In genomic region chr7:3066506-3066905, GRCh38 we compare ENCODE assay signal across 29 cellular contexts. TPM values are rescaled to one million over a fixed set of nuclear protein-coding genes. Genes with fewer than 3 reads are reported as not detected.
A peak's percentile ranks its signal among the peaks of the same experiment; 100 is the strongest.
DNase-seq lines count a peak whose midpoint lies in the region; ATAC-seq, FAIRE-seq and TF ChIP-seq lines count a peak whose summit lies in the region.
"Had no signal": no experiment of that assay in that cellular context is flagged by ENCODE, and none has a peak within 500 bp of the region (broad histone marks: within the 10 kb centered on the region; RNA-seq: fewer than 3 reads in every experiment).

No MANE protein-coding gene starts in this region.

- H3K4me1 Mint-ChIP-seq in activated naive CD4-positive, alpha-beta T cell treated with anti-CD3 and anti-CD28 coated beads, Interleukin-2, amount 50 U/mL, for 24 hours = peaks cover 91% of the 10 kb centered on the region
- H3K4me1 Mint-ChIP-seq in WTC11 = peaks cover 17% of the 10 kb centered on the region
- H3K4me1 Mint-ChIP-seq in stimulated activated naive CD8-positive, alpha-beta T cell treated with anti-CD3 and anti-CD28 coated beads, Interleukin-15, amount 100 ng/mL, for 72 hours = peaks cover 83% of the 10 kb centered on the region
- H3K4me1 Mint-ChIP-seq: mesothelial cell of epicardium had no signal

- peaks cover 8% of the 10 kb centered on the region for H3K36me3 Mint-ChIP-seq in activated naive CD4-positive, alpha-beta T cell treated with anti-CD3 and anti-CD28 coated beads, Interleukin-2, amount 50 U/mL, for 24 hours
- H3K36me3 Mint-ChIP-seq in WTC11 = peaks cover 10% of the 10 kb centered on the region
- H3K36me3 Mint-ChIP-seq: IgD-negative memory B cell, mesothelial cell of epicardium had no signal

- no peaks in the 10 kb centered on the region for H3K9me3 ChIP-seq in K562 (replicated peaks; ENCODE audit: control insufficient read depth, insufficient read depth, low read depth, low read length)
- H3K9me3 ChIP-seq: gastrocnemius medialis, SJCRH30, tibial artery had no signal

- TF ChIP-seq EP300 in K562 (IDR thresholded peaks at IDR 0.05; ENCODE audit: low read length) = no peak

- H3K9me1 ChIP-seq in K562 (ENCODE audit: control insufficient read depth, insufficient read depth, low read length) = no peaks in the 10 kb centered on the region

- DNase-seq in activated naive CD4-positive, alpha-beta T cell (lab: John Stamatoyannopoulos, UW) = no peak
- no peak for DNase-seq in WTC11 (ENCODE audit: low spot score)
- DNase-seq in K562 (ENCODE audit: extremely low read depth in 1 of 4, low spot score in 3 of 4) = no peak
- no peak for DNase-seq in stimulated activated naive CD8-positive, alpha-beta T cell treated with anti-CD3 and anti-CD28 coated beads, Interleukin-15, amount 100 ng/mL, for 72 hours
- DNase-seq in pons (ENCODE audit: low spot score) = no peak
- no peak for DNase-seq in hippocampal formation (lab: John Stamatoyannopoulos, UW)
- DNase-seq: activated CD8-positive, alpha-beta memory T cell treated with anti-CD3 and anti-CD28 coated beads for 24 hours; gastrocnemius medialis; GM23248; HFFc6; hypothalamus; left ventricle myocardium superior; NCI-H1105 treated with DMSO at 0.1 percent for 48 hours; NCI-H2029; right cardiac atrium; SJCRH30; stimulated activated CD4-positive, alpha-beta T cell treated with anti-CD3 and anti-CD28 coated beads, Interleukin-4, amount 100 ng/mL, for 1 hour; stomach; tibial artery had no signal

- CTCF ChIA-PET in WTC11 (lab: Charles Lee) = interaction anchor here (0.9 to 3.0 kb wide), 7 partner anchors 8 to 145 kb away, joined by 3 to 15 read pairs (median 7); no protein-coding TSS in a partner anchor
- CTCF ChIA-PET in K562 (lab: Yijun Ruan, JAX; ENCODE audit: low intra/inter-chr PET ratio) = interaction anchor here (0.7 to 1.7 kb wide), 2 partner anchors 88 to 179 kb away, joined by 3 to 11 read pairs; no protein-coding TSS in a partner anchor

- peak overlapping the region; percentile 27 for H3K4me3 Mint-ChIP-seq in activated naive CD4-positive, alpha-beta T cell treated with anti-CD3 and anti-CD28 coated beads, Interleukin-2, amount 50 U/mL, for 24 hours
- H3K4me3 Mint-ChIP-seq in WTC11 = no peak overlapping the region
- H3K4me3 Mint-ChIP-seq in stimulated activated naive CD8-positive, alpha-beta T cell treated with anti-CD3 and anti-CD28 coated beads, Interleukin-15, amount 100 ng/mL, for 72 hours = peak overlapping the region; percentile 78 to 83
- H3K4me3 Mint-ChIP-seq: HFFc6, mesothelial cell of epicardium had no signal

- H3K4me3 ChIP-seq in K562 = no peak overlapping the region
- H3K4me3 ChIP-seq: coronary artery, esophagus muscularis mucosa, gastrocnemius medialis, GM23248, SJCRH30, stomach, tibial artery had no signal

- H3K27me3 Mint-ChIP-seq in activated naive CD4-positive, alpha-beta T cell treated with anti-CD3 and anti-CD28 coated beads, Interleukin-2, amount 50 U/mL, for 24 hours = no peaks in the 10 kb centered on the region
- no peaks in the 10 kb centered on the region; the same call in 1 of the 2 replicates for H3K27me3 Mint-ChIP-seq in WTC11 (ENCODE audit: low read depth)
- H3K27me3 Mint-ChIP-seq in stimulated activated naive CD8-positive, alpha-beta T cell treated with anti-CD3 and anti-CD28 coated beads, Interleukin-15, amount 100 ng/mL, for 72 hours = no peaks in the 10 kb centered on the region
- H3K27me3 Mint-ChIP-seq: IgD-negative memory B cell had no signal

- H2AFZ ChIP-seq in K562 (ENCODE audit: low read depth, low read length) = no peak overlapping the region
- H2AFZ ChIP-seq: GM23248, parathyroid adenoma had no signal

- H3K4me1 ChIP-seq in K562 (replicated peaks in 1 of 2; ENCODE audit: control insufficient read depth in 2 of 2, insufficient read depth in 2 of 2, low read length in 2 of 2) = no peaks in the 10 kb centered on the region
- H3K4me1 ChIP-seq: esophagus muscularis mucosa, gastrocnemius medialis, parathyroid adenoma, SJCRH30, stomach had no signal

- no peaks in the 10 kb centered on the region for H3K36me3 ChIP-seq in K562 (ENCODE audit: control insufficient read depth, insufficient read depth, low read length)
- H3K36me3 ChIP-seq: esophagus muscularis mucosa, gastrocnemius medialis, SJCRH30, stomach, tibial artery had no signal

- H3K4me2 ChIP-seq in K562 (ENCODE audit: insufficient read depth, low read length) = no peak overlapping the region

- H3K9ac ChIP-seq in K562 (ENCODE audit: insufficient read depth in 1 of 2, low read depth in 2 of 2, low read length in 2 of 2) = no peak overlapping the region
- H3K9ac ChIP-seq: GM23248, parathyroid adenoma had no signal

- peak overlapping the region; percentile 71 for H3K27ac Mint-ChIP-seq in activated naive CD4-positive, alpha-beta T cell treated with anti-CD3 and anti-CD28 coated beads, Interleukin-2, amount 50 U/mL, for 24 hours
- no peak overlapping the region for H3K27ac Mint-ChIP-seq in WTC11
- peak overlapping the region in 1 of 2 donors; percentile 68 for H3K27ac Mint-ChIP-seq in stimulated activated naive CD8-positive, alpha-beta T cell treated with anti-CD3 and anti-CD28 coated beads, Interleukin-15, amount 100 ng/mL, for 72 hours
- H3K27ac Mint-ChIP-seq: HFFc6, mesothelial cell of epicardium had no signal

- BruUV-seq in K562 (replicated peaks; lab: Mats Ljungman, UMichigan) = no TSS peak

- in situ Hi-C loops in K562 (cut with MboI) = no loop called here

- peaks cover 0 to 28% of the 10 kb centered on the region in 2 experiments; a peak in 2 of 5 replicates for H3K27me3 ChIP-seq in K562 (ENCODE audit: control insufficient read depth in 2 of 2, insufficient read depth in 2 of 2, low read length in 2 of 2)
- H3K27me3 ChIP-seq: gastrocnemius medialis, SJCRH30 had no signal

- intact Hi-C loops in K562 (cut with micrococcal nuclease) = loop anchor here (10.0 kb wide), 1 partner anchor 202 kb away; no protein-coding TSS in a partner anchor

- no peaks in the 10 kb centered on the region for H4K20me1 ChIP-seq in K562 (replicated peaks; ENCODE audit: control insufficient read depth, insufficient read depth, low read length)

- no peak overlapping the region for H3K27ac ChIP-seq in K562 (ENCODE audit: extremely low read depth, low read depth, low read length)
- H3K27ac ChIP-seq: coronary artery, esophagus muscularis mucosa, gastrocnemius medialis, GM23248, parathyroid adenoma, SJCRH30, stomach, tibial artery had no signal

- TF ChIP-seq POLR2A in K562 (conservative IDR thresholded peaks at IDR 0.05) = no peak

- no peak for FAIRE-seq in K562 (lab: Jason Lieb, UNC)
- FAIRE-seq: G401.6, RCC 7860 had no signal

- 100% methylated on average over 1 of the region's 1 CpG for WGBS in K562 (ENCODE audit: insufficient coverage, low coverage, missing lambda C conversion rate)

- TF ChIP-seq CTCF in WTC11 (IDR thresholded peaks at IDR 0.05) (no peak), K562 (IDR thresholded peaks at IDR 0.05 in 2 of 3, conservative IDR thresholded peaks at IDR 0.05 in 1 of 3; ENCODE audit: insufficient read depth in 2 of 3, low read depth in 1 of 3, low read length in 3 of 3) (no peak)

- TF ChIP-seq RAD21 in K562 (CRISPR knock-in tag; conservative IDR thresholded peaks at IDR 0.05 in 1 of 2, IDR thresholded peaks at IDR 0.05 in 1 of 2) = no peak

- peaks cover 17% of the 10 kb centered on the region for H3K9me3 Mint-ChIP-seq in activated naive CD4-positive, alpha-beta T cell treated with anti-CD3 and anti-CD28 coated beads, Interleukin-2, amount 50 U/mL, for 24 hours
- H3K9me3 Mint-ChIP-seq in WTC11 = peaks cover 26% of the 10 kb centered on the region
- H3K9me3 Mint-ChIP-seq in stimulated activated naive CD8-positive, alpha-beta T cell treated with anti-CD3 and anti-CD28 coated beads, Interleukin-15, amount 100 ng/mL, for 72 hours = peaks cover 16 to 17% of the 10 kb centered on the region in 2 donors

- ATAC-seq in WTC11 = no peak
- no peak for ATAC-seq in K562
- no peak for ATAC-seq in stimulated activated naive CD8-positive, alpha-beta T cell treated with anti-CD3 and anti-CD28 coated beads, Interleukin-15, amount 100 ng/mL, for 72 hours
- no peak for ATAC-seq in HG02678 (IDR thresholded peaks at IDR 0.05; ENCODE audit: unreplicated experiment)
- ATAC-seq: gastrocnemius medialis, left ventricle myocardium superior, right cardiac atrium had no signal

- no peaks in the 10 kb centered on the region for H3K79me2 ChIP-seq in K562 (ENCODE audit: control insufficient read depth, insufficient read depth, low read length)
- H3K79me2 ChIP-seq: parathyroid adenoma had no signal

- POLR2A ChIA-PET in WTC11 (lab: Charles Lee) = no interaction called here
- POLR2A ChIA-PET in K562 (lab: Yijun Ruan, JAX) = no interaction called here

TF ChIP-seq in K562, 482 proteins besides CTCF, POLR2A, EP300 and RAD21 (continues in another document):
- peak; percentile 98 for TF ChIP-seq ZNF512 (tag; IDR thresholded peaks at IDR 0.05)

RNA-seq across cellular contexts. Expression of gene CARD11, which starts 22.8 kb away (rescaled TPM):
- 34.6 to 40.8 TPM (median 35.5 TPM) in 3 replicates for total RNA-seq in WTC11 (2021)
- 18.0 and 32.5 TPM in 2 replicates for total RNA-seq in K562 (2011; cell fraction: chromatin; rRNA removed; ENCODE audit: low replicate concordance)
- 12.6 and 18.2 TPM in 2 replicates for total RNA-seq in K562 (2011; cell fraction: nucleolus; rRNA removed)
- total RNA-seq in K562 (2011; cell fraction: nucleoplasm; rRNA removed) = 11.1 and 11.9 TPM in 2 replicates
- total RNA-seq in K562 (2014; rRNA removed) = 5.7 and 6.4 TPM in 2 replicates
- 2.4 and 3.1 TPM in 2 replicates for total RNA-seq in K562 (2014; rRNA removed; fragmentation: Illumina TruSeq; extraction: Trizol)
- total RNA-seq in K562 (2015; rRNA removed; fragmentation: Illumina TruSeq; extraction: Trizol) = 4.2 and 4.4 TPM in 2 replicates
- total RNA-seq in K562 (2021) = 11.4 and 12.8 TPM in 2 replicates
- polyA plus RNA-seq in K562 (2011; rRNA removed) = 3.0 and 6.2 TPM in 2 replicates
- 2.5 and 11.6 TPM in 2 replicates for polyA plus RNA-seq in K562 (2011; cell fraction: cytosol; rRNA removed)
- 7.6 and 26.3 TPM in 2 replicates for polyA plus RNA-seq in K562 (2011; cell fraction: nucleus; rRNA removed)
- polyA plus RNA-seq in K562 (2012) = 10.0 and 16.6 TPM in 2 replicates
- polyA plus RNA-seq in K562 (2014; fragmentation: Illumina TruSeq; extraction: Trizol) = 7.6 and 8.9 TPM in 2 replicates
- polyA plus RNA-seq in K562 (2014; fragmentation: Nextera tagmentation; extraction: Ambion mirVana) = under 1 TPM; 0.07 to 0.15 TPM
- 8.3 and 10.2 TPM in 2 replicates for polyA plus RNA-seq in K562 (2014; rRNA removed)
- polyA minus RNA-seq in K562 (2011; rRNA and poly(A)+ RNA removed) = 5.5 and 17.0 TPM in 2 replicates
- polyA minus RNA-seq in K562 (2011; cell fraction: cytosol; rRNA and poly(A)+ RNA removed) = 3.8 and 5.0 TPM in 2 replicates
- polyA minus RNA-seq in K562 (2011; cell fraction: nucleus; rRNA and poly(A)+ RNA removed) = 3.2 and 9.3 TPM in 2 replicates
- total RNA-seq: GM23248, HFFc6, SJCRH30 had no signal
- polyA plus RNA-seq: GM23248, neural cell had no signal
